ENCODE assay signal across 20 cellular contexts in the genomic region with DNA sequence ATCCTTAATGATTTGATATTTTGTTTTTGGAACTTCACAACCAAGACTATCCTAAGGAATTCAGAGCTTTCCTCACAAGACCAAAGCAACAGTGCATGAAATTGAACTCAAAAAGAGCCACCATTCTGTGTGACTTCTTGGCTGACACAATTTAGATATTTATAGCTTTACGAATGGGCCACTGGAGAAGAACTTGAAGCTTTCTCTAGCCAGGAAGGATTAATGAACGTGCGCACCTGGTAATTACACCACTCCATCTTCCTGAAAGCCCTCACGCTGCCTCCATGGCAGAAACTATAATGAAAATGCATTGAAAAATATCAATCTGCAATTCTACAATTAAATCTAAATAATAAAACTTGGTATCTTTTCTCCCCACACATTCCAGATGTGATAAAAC.
"Had no signal": no experiment of that assay in that cellular context is flagged by ENCODE, and none has a peak within 500 bp of the region (broad histone marks: within the 10 kb centered on the region; RNA-seq: fewer than 3 reads in every experiment).

No MANE protein-coding gene starts in this region.

- H3K4me3 ChIP-seq: colonic mucosa, heart left ventricle, left lung, lower lobe of right lung, testis, tibial nerve had no signal

- DNase-seq: colonic mucosa; effector CD8-positive, alpha-beta T cell; heart left ventricle; hypothalamus; islet precursor cell; left lung; lower lobe of right lung; natural killer cell; stimulated activated CD4-positive, alpha-beta T cell treated with anti-CD3 and anti-CD28 coated beads, Interleukin-2, amount 100 ng/mL, for 24 hours; stimulated activated CD4-positive, alpha-beta T cell treated with anti-CD3 and anti-CD28 coated beads, Interleukin-4, amount 100 ng/mL, for 4 hours; stimulated activated naive B cell treated with anti-CD40 and anti-IgM and Interleukin-4, amounts not matched to agents 10 μg/mL and 1 μg/mL and 100 μg/mL, for 72 hours; stimulated activated naive CD8-positive, alpha-beta T cell treated with anti-CD3 and anti-CD28 coated beads, Interleukin-15, amount 100 ng/mL, for 72 hours; testis had no signal

- H3K9me3 ChIP-seq: colonic mucosa, heart left ventricle, left lung, lower lobe of right lung, testis, tibial nerve had no signal

- H3K27ac ChIP-seq: colonic mucosa, heart left ventricle, left lung, lower lobe of right lung, testis, tibial nerve had no signal

- H3K36me3 Mint-ChIP-seq: memory B cell; mesothelial cell of epicardium; natural killer cell; stimulated activated naive B cell treated with anti-CD40 and anti-IgM and Interleukin-4, amounts not matched to agents 10 μg/mL and 1 μg/mL and 100 μg/mL, for 72 hours had no signal

- H3K27me3 Mint-ChIP-seq: central memory CD8-positive, alpha-beta T cell; memory B cell; stimulated activated naive B cell treated with anti-CD40 and anti-IgM and Interleukin-4, amounts not matched to agents 10 μg/mL and 1 μg/mL and 100 μg/mL, for 72 hours; stimulated activated naive CD8-positive, alpha-beta T cell treated with anti-CD3 and anti-CD28 coated beads, Interleukin-15, amount 100 ng/mL, for 72 hours had no signal

- H3K27ac Mint-ChIP-seq: memory B cell; mesothelial cell of epicardium; natural killer cell; stimulated activated naive B cell treated with anti-CD40 and anti-IgM and Interleukin-4, amounts not matched to agents 10 μg/mL and 1 μg/mL and 100 μg/mL, for 72 hours; stimulated activated naive CD8-positive, alpha-beta T cell treated with anti-CD3 and anti-CD28 coated beads, Interleukin-15, amount 100 ng/mL, for 72 hours had no signal

- H3K9me3 Mint-ChIP-seq: central memory CD8-positive, alpha-beta T cell; memory B cell; stimulated activated naive B cell treated with anti-CD40 and anti-IgM and Interleukin-4, amounts not matched to agents 10 μg/mL and 1 μg/mL and 100 μg/mL, for 72 hours; stimulated activated naive CD8-positive, alpha-beta T cell treated with anti-CD3 and anti-CD28 coated beads, Interleukin-15, amount 100 ng/mL, for 72 hours had no signal

- H3K4me1 Mint-ChIP-seq: central memory CD8-positive, alpha-beta T cell; memory B cell; mesothelial cell of epicardium; natural killer cell; stimulated activated naive B cell treated with anti-CD40 and anti-IgM and Interleukin-4, amounts not matched to agents 10 μg/mL and 1 μg/mL and 100 μg/mL, for 72 hours; stimulated activated naive CD8-positive, alpha-beta T cell treated with anti-CD3 and anti-CD28 coated beads, Interleukin-15, amount 100 ng/mL, for 72 hours had no signal

- H3K4me1 ChIP-seq: colonic mucosa, left lung, lower lobe of right lung, testis, tibial nerve had no signal

- H3K4me3 Mint-ChIP-seq: central memory CD8-positive, alpha-beta T cell; memory B cell; mesothelial cell of epicardium; natural killer cell; stimulated activated naive B cell treated with anti-CD40 and anti-IgM and Interleukin-4, amounts not matched to agents 10 μg/mL and 1 μg/mL and 100 μg/mL, for 72 hours; stimulated activated naive CD8-positive, alpha-beta T cell treated with anti-CD3 and anti-CD28 coated beads, Interleukin-15, amount 100 ng/mL, for 72 hours had no signal

- ATAC-seq: esophagus mucosa; heart left ventricle; left lung; lower lobe of right lung; natural killer cell; sciatic nerve; stimulated activated naive B cell treated with anti-CD40 and anti-IgM and Interleukin-4, amounts not matched to agents 10 μg/mL and 1 μg/mL and 100 μg/mL, for 72 hours; stimulated activated naive CD8-positive, alpha-beta T cell treated with anti-CD3 and anti-CD28 coated beads, Interleukin-15, amount 100 ng/mL, for 72 hours had no signal

- H3K27me3 ChIP-seq: colonic mucosa, heart left ventricle, left lung, testis, tibial nerve had no signal

- FAIRE-seq: endometrium had no signal

- H3K36me3 ChIP-seq: colonic mucosa, heart left ventricle, left lung, lower lobe of right lung, tibial nerve had no signal
